In the genomic region with DNA sequence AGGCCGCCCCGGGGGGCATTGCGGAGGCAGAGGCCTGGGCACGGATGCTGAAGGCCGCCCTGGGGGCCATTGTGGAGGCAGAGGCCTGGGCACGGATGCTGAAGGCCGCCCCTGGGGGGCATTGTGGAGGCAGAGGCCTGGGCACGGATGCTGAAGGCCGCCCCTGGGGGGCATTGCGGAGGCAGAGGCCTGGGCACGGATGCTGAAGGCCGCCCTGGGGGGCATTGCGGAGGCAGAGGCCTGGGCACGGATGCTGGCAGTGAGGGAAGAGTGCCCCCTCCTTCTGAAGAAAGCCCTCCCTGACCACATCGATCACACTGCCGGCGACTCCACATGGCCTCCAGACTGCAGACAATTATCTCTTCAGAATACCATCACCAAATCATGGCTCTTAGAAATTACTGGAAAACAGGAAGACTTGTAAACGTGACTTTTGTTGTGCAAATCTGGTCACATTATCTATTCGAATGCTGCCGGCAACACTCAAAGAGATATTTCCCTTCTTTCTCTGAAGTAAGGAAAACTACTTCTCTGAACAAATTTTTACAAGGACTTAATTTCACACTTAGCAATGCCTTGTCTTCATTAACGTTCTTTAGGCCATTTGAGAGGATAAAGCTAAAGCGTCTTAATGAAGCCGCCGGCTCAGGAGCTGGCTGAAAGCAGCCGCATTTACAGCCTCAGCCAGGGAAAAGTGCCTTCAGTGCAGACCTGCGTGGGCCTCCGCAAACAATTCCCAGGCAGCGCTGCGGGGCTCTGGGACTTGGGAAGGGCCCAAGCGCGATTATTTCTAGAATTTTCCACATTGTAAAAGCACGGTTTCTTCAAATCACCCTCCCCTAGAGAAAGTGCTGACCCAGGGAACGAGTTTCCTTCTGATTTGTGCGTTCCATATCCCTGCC, we compare ENCODE assay signal across 21 cellular contexts. TPM values are rescaled to one million over a fixed set of nuclear protein-coding genes. Genes with fewer than 3 reads are reported as not detected.
"Had no signal": no experiment of that assay in that cellular context is flagged by ENCODE, and none has a peak within 500 bp of the region (broad histone marks: within the 10 kb centered on the region; RNA-seq: fewer than 3 reads in every experiment).

No MANE protein-coding gene starts in this region.

- H3K9me3 Mint-ChIP-seq: activated naive CD8-positive, alpha-beta T cell treated with anti-CD3 and anti-CD28 coated beads for 36 hours; activated T-cell treated with anti-CD3 and anti-CD28 coated beads, Interleukin-2, amount 50 U/mL, for 24 hours; activated T-helper 17 cell treated with anti-CD3 and anti-CD28 coated beads, Interleukin-2, amount 50 U/mL, for 72 hours had no signal

- H3K27me3 ChIP-seq: spleen, upper lobe of left lung had no signal

- H3K27me3 Mint-ChIP-seq: activated naive CD8-positive, alpha-beta T cell treated with anti-CD3 and anti-CD28 coated beads for 36 hours; activated T-cell treated with anti-CD3 and anti-CD28 coated beads, Interleukin-2, amount 50 U/mL, for 24 hours; activated T-helper 17 cell treated with anti-CD3 and anti-CD28 coated beads, Interleukin-2, amount 50 U/mL, for 72 hours had no signal

- H3K27ac Mint-ChIP-seq: activated naive CD8-positive, alpha-beta T cell treated with anti-CD3 and anti-CD28 coated beads for 36 hours; activated T-cell treated with anti-CD3 and anti-CD28 coated beads, Interleukin-2, amount 50 U/mL, for 24 hours; activated T-helper 17 cell treated with anti-CD3 and anti-CD28 coated beads, Interleukin-2, amount 50 U/mL, for 72 hours; nephron progenitor cell had no signal

- H3K4me1 ChIP-seq: heart right ventricle, left ventricle myocardium inferior, spleen, upper lobe of left lung had no signal

- DNase-seq: activated CD4-positive, alpha-beta T cell treated with anti-CD3 and anti-CD28 coated beads, Interleukin-2, amount 50 U/mL, for 4 hours; activated CD8-positive, alpha-beta memory T cell treated with anti-CD3 and anti-CD28 coated beads for 24 hours; activated CD8-positive, alpha-beta memory T cell treated with anti-CD3 and anti-CD28 coated beads, Interleukin-2, amount 50 U/mL, for 4 hours; activated naive CD4-positive, alpha-beta T cell treated with Interleukin-2 at 50 U/mL for 16 hours; activated naive CD8-positive, alpha-beta T cell treated with anti-CD3 and anti-CD28 coated beads for 36 hours; activated T-cell treated with anti-CD3 and anti-CD28 coated beads, Interleukin-2, amount 50 U/mL, for 24 hours; erythroblast; heart right ventricle; left ventricle myocardium inferior; nephron progenitor cell; spleen; stimulated activated CD4-positive, alpha-beta T cell treated with anti-CD3 and anti-CD28 coated beads, Interleukin-4, amount 100 ng/mL, for 1 hour; stimulated activated naive CD4-positive, alpha-beta T cell; T-helper 1 cell had no signal

- H3K9me3 ChIP-seq: heart right ventricle, left ventricle myocardium inferior, spleen, thoracic aorta, upper lobe of left lung had no signal

- ATAC-seq: activated T-helper 17 cell treated with anti-CD3 and anti-CD28 coated beads, Interleukin-2, amount 50 U/mL, for 72 hours; heart right ventricle had no signal

- H3K4me3 ChIP-seq: cardiac muscle cell, heart right ventricle, left ventricle myocardium inferior, spleen, thoracic aorta, upper lobe of left lung had no signal

- H3K36me3 Mint-ChIP-seq: activated naive CD8-positive, alpha-beta T cell treated with anti-CD3 and anti-CD28 coated beads for 36 hours had no signal

- H3K4me1 Mint-ChIP-seq: activated naive CD8-positive, alpha-beta T cell treated with anti-CD3 and anti-CD28 coated beads for 36 hours; activated T-helper 17 cell treated with anti-CD3 and anti-CD28 coated beads, Interleukin-2, amount 50 U/mL, for 72 hours had no signal

- H3K4me3 Mint-ChIP-seq: activated naive CD8-positive, alpha-beta T cell treated with anti-CD3 and anti-CD28 coated beads for 36 hours; activated T-cell treated with anti-CD3 and anti-CD28 coated beads, Interleukin-2, amount 50 U/mL, for 24 hours; activated T-helper 17 cell treated with anti-CD3 and anti-CD28 coated beads, Interleukin-2, amount 50 U/mL, for 72 hours; nephron progenitor cell had no signal

- H3K27ac ChIP-seq: cardiac muscle cell, heart right ventricle, left ventricle myocardium inferior, spleen, thoracic aorta, upper lobe of left lung had no signal

- H3K36me3 ChIP-seq: cardiac muscle cell, heart right ventricle, left ventricle myocardium inferior, spleen, thoracic aorta, upper lobe of left lung had no signal

RNA-seq across cellular contexts. Expression of gene SNTG2, which starts 18.1 kb away (rescaled TPM):
- total RNA-seq: chondrocyte, fibroblast of lung, myocyte had no signal
